Comparison of ENCODE assay signal across 8 cellular contexts in the genomic region with DNA sequence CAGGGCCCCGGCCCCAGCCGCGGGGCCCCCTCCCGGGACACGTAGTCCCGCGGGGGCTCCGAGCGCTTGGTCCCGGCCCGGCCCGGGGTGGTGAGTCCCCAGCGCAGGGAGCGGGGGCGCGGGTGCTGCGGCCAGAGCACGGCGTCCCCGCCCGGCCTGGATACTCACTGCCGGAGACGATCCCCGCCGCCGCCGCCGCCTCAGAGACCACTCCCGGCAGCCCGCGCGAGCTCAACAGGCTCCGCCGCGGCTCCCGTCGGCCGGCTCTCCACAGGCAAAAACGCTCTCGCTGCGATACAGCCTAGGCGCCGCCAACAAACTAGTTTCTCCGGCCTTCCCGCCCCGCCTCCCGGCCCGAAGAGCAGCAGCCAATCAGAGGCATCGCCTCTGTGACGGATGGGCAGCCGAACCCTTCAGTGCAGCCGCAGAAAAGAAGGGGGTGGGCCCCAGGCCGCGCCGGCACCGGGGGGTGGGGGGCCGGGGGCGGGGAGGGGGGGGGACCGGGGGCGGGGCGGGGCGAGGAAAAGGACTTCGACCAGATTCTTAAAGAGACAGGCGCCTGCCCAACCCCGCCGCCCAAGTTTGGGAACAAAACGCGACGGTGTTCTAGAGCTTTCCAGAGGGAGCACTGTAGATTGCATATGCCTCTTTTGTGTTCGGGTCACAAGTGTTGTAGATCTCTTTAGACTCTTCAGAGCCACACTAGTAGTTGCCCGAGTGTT. TPM values are rescaled to one million over a fixed set of nuclear protein-coding genes. Genes with fewer than 3 reads are reported as not detected.
DNase-seq lines count a peak whose midpoint lies in the region; ATAC-seq and TF ChIP-seq lines count a peak whose summit lies in the region.

TSS of gene KLHL25 (minus strand) at position 328 of the 722 bp plus-strand sequence. CDS start 25,115 bp downstream, outside the sequence.

- H4K20me1 ChIP-seq in PC-3 (ENCODE audit: low read length), result peaks cover 7% of the 10 kb centered on the region; the same call in 1 of the 2 replicates

- H3K27me3 ChIP-seq in PC-3 (ENCODE audit: low read length), result no peaks in the 10 kb centered on the region
- no peaks in the 10 kb centered on the region for H3K27me3 ChIP-seq in esophagus muscularis mucosa
- H3K27me3 ChIP-seq in muscle layer of duodenum (ENCODE audit: low read depth, low read length), result no peaks in the 10 kb centered on the region

- H3K4me3 Mint-ChIP-seq in activated T-cell treated with anti-CD3 and anti-CD28 coated beads, Interleukin-2, amount 50 U/mL, for 4 hours, result peak within 1 kb of the TSS; percentile 89

- no peaks in the 10 kb centered on the region for H3K9me3 ChIP-seq in PC-3 (ENCODE audit: low read length)
- no peaks in the 10 kb centered on the region for H3K9me3 ChIP-seq in esophagus muscularis mucosa
- H3K9me3 ChIP-seq in muscle layer of duodenum (ENCODE audit: control insufficient read depth in 1 of 2, low read length in 2 of 2), result no peaks in the 10 kb centered on the region

- TF ChIP-seq CTCF in PC-3 (conservative IDR thresholded peaks at IDR 0.05; ENCODE audit: low read depth, low read length), result no peak
- no peak for TF ChIP-seq CTCF in esophagus muscularis mucosa (IDR thresholded peaks at IDR 0.05)

- ATAC-seq in GM21717 (IDR thresholded peaks at IDR 0.05; ENCODE audit: unreplicated experiment) (peak; percentile 99), PC-3 (peak; percentile 95)
- ATAC-seq in activated T-cell treated with anti-CD3 and anti-CD28 coated beads, Interleukin-2, amount 50 U/mL, for 4 hours, result peak; percentile 93 to 94

- no peaks in the 10 kb centered on the region for H3K36me3 Mint-ChIP-seq in activated T-cell treated with anti-CD3 and anti-CD28 coated beads, Interleukin-2, amount 50 U/mL, for 4 hours (ENCODE audit: insufficient read depth)

- peak within 1 kb of the TSS; percentile 99 for H2AFZ ChIP-seq in PC-3 (ENCODE audit: low read length)

- H3K9me3 Mint-ChIP-seq in activated T-cell treated with anti-CD3 and anti-CD28 coated beads, Interleukin-2, amount 50 U/mL, for 4 hours, result no peaks in the 10 kb centered on the region

- H3K9ac ChIP-seq in PC-3 (ENCODE audit: low read length), result peak within 1 kb of the TSS; percentile 79

- DNase-seq in DMS153 treated with DMSO at 0.1 percent for 48 hours (lab: John Stamatoyannopoulos, UW; ENCODE audit: unreplicated experiment), result peak; percentile 64
- peak; percentile 91 for DNase-seq in Jurkat, Clone E6-1 (ENCODE audit: low read depth, low spot score)
- peak; percentile 92 for DNase-seq in PC-3
- peak; percentile 87 for DNase-seq in activated T-cell treated with anti-CD3 and anti-CD28 coated beads, Interleukin-2, amount 50 U/mL, for 4 hours
- peak; percentile 97 for DNase-seq in esophagus muscularis mucosa (ENCODE audit: extremely low spot score)
- DNase-seq in stimulated activated CD8-positive, alpha-beta memory T cell treated with anti-CD3 and anti-CD28 coated beads, Interleukin-7, amount 100 ng/mL, for 24 hours (ENCODE audit: low read depth), result peak; percentile 79

- POLR2A ChIA-PET in PC-3 (lab: Charles Lee; ENCODE audit: unreplicated experiment), result interaction anchor here (0.8 kb wide), 1 partner anchor 45 kb away, joined by 9 read pairs; no protein-coding TSS in a partner anchor

- CTCF ChIA-PET in PC-3 (lab: Charles Lee), result no interaction called here

- H3K36me3 ChIP-seq in PC-3 (ENCODE audit: low read depth, low read length) (no peaks in the 10 kb centered on the region), esophagus muscularis mucosa (no peaks in the 10 kb centered on the region), muscle layer of duodenum (ENCODE audit: control insufficient read depth in 1 of 2, insufficient read depth in 2 of 2, low read length in 2 of 2) (no peaks in the 10 kb centered on the region)

- H3F3A ChIP-seq in PC-3 (ENCODE audit: low read length, unreplicated experiment), result no peaks in the 10 kb centered on the region

- H3K4me3 ChIP-seq in Jurkat, Clone E6-1 (ENCODE audit: low read length), result peak within 1 kb of the TSS; percentile 73
- H3K4me3 ChIP-seq in PC-3 (ENCODE audit: low read length) (peak within 1 kb of the TSS; percentile 84), esophagus muscularis mucosa (peak within 1 kb of the TSS; percentile 81 to 96 (median 92)), muscle layer of duodenum (ENCODE audit: low read depth in 1 of 2, low read length in 2 of 2) (peak within 1 kb of the TSS; percentile 69 to 89)

- peak; percentile 9 for TF ChIP-seq POLR2A in esophagus muscularis mucosa (IDR thresholded peaks at IDR 0.05; ENCODE audit: low read depth)

- BruUV-seq in PC-3 (replicated peaks; lab: Mats Ljungman, UMichigan), result no TSS peak

- intact Hi-C loops in PC-3 (cut with micrococcal nuclease), result no loop called here
- intact Hi-C loops in esophagus muscularis mucosa (cut with DNase I), result loop anchor here (5.0 kb wide), 1 partner anchor 47 kb away; no protein-coding TSS in a partner anchor

- H3K27ac ChIP-seq in PC-3 (ENCODE audit: low read length) (0 out of 2 replicates have a peak within 1 kb of the TSS, but pooled peaks have one; percentile 5), esophagus muscularis mucosa (replicated peaks in 1 of 4) (peak within 1 kb of the TSS; percentile 88 to 97 (median 94)), muscle layer of duodenum (ENCODE audit: low read length) (peak within 1 kb of the TSS; percentile 82)

- WGBS in esophagus muscularis mucosa, result 2% methylated on average over 36 of the region's 71 CpGs

- peaks cover 35% of the 10 kb centered on the region for H3K4me1 Mint-ChIP-seq in activated T-cell treated with anti-CD3 and anti-CD28 coated beads, Interleukin-2, amount 50 U/mL, for 4 hours (ENCODE audit: low read depth)

- no peaks in the 10 kb centered on the region for H3K9me2 ChIP-seq in PC-3 (replicated peaks; ENCODE audit: low read length)

- no peaks in the 10 kb centered on the region for H3K27me3 Mint-ChIP-seq in activated T-cell treated with anti-CD3 and anti-CD28 coated beads, Interleukin-2, amount 50 U/mL, for 4 hours (ENCODE audit: low read depth)

- TF ChIP-seq EP300 in esophagus muscularis mucosa (IDR thresholded peaks at IDR 0.05), result no peak

- peak within 1 kb of the TSS; percentile 99 for H3K4me2 ChIP-seq in PC-3 (ENCODE audit: low read length)

- peaks cover 43% of the 10 kb centered on the region for H3K79me2 ChIP-seq in PC-3 (ENCODE audit: low read length)

- H3K4me1 ChIP-seq in PC-3 (ENCODE audit: insufficient read depth, low read length) (peaks cover 19% of the 10 kb centered on the region), esophagus muscularis mucosa (peaks cover 13 to 38% (median 23%) of the 10 kb centered on the region in 4 donors), muscle layer of duodenum (ENCODE audit: control insufficient read depth in 1 of 2, insufficient read depth in 2 of 2, low read length in 2 of 2) (peaks cover 12 to 22% of the 10 kb centered on the region in 2 donors)

RNA-seq across cellular contexts. Expression of gene KLHL25, which starts in this region (rescaled TPM):
- polyA plus RNA-seq in Jurkat, Clone E6-1 (2012; ENCODE audit: insufficient read depth, insufficient read length), result 6.0 TPM
- total RNA-seq in PC-3 (2014; rRNA removed) (7.2 and 12.5 TPM in 2 replicates), esophagus muscularis mucosa (10 to 100 TPM; 10.8 to 24.4 (median 12.0) TPM)
- 1 to 10 TPM; 3.3 to 5.1 (median 3.8) TPM for total RNA-seq in activated T-cell treated with anti-CD3 and anti-CD28 coated beads, Interleukin-2, amount 50 U/mL, for 4 hours

Comparison
In these comparisons a context has a peak if more than half of its experiments do, and no peak if none do; other contexts are left out.
1. Peak in every context shown above with its lines: DNase-seq, ATAC-seq, H3K4me3 ChIP-seq and H3K27ac ChIP-seq.
2. H3K27ac ChIP-seq: peak in every context shown above with its lines; median percentile 94 in esophagus muscularis mucosa; 82 in muscle layer of duodenum; 5 in PC-3.